ENCODE assay signal across 34 cellular contexts in the genomic region with DNA sequence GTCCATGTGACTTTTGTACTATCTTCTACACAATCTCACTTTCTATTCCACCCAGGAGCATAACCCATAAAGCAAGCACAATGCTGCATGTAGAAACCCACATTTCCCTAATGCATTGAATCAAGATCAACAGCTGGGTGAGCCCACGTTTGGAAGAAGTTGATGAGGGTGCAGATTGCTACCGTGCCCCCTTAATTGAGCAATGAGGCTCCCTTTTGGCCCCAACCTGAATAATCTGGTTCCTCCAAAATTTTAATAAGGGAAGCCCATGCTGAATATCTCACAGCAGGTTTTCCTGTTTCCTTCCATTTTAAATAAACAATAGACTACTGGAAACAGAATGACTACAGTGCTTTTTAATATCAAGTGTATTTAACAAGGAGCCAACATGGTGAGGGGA.
"Had no signal": no experiment of that assay in that cellular context is flagged by ENCODE, and none has a peak within 500 bp of the region (broad histone marks: within the 10 kb centered on the region; RNA-seq: fewer than 3 reads in every experiment).

No MANE protein-coding gene starts in this region.

- DNase-seq: Karpas-422, Kasumi-1, MG63, MM.1S, MV-4-11, NCI-H1048, NCI-H1092, NCI-H1092 treated with DMSO at 0.1 percent for 48 hours, NCI-H1105, NCI-H1105 treated with DMSO at 0.1 percent for 48 hours, NCI-H1417, NCI-H1417 treated with DMSO at 0.1 percent for 48 hours, NCI-H1436, NCI-H146, NCI-H1694, NCI-H1694 treated with DMSO at 0.1 percent for 48 hours, NCI-H187, NCI-H187 treated with DMSO at 0.1 percent for 48 hours, NCI-H1930, NCI-H2029, NCI-H2029 treated with DMSO at 0.1 percent for 48 hours, NCI-H2081, NCI-H2081 treated with DMSO at 0.1 percent for 48 hours, NCI-H2107, NCI-H2171, NCI-H2171 treated with DMSO at 0.1 percent for 48 hours, NCI-H2227 treated with DMSO at 0.1 percent for 48 hours, NCI-H226, NCI-H345, NCI-H446, NCI-H446 treated with DMSO at 0.1 percent for 48 hours, NCI-H510A, NCI-H510A treated with DMSO at 0.1 percent for 48 hours, NCI-H524 had no signal

- H3K27me3 ChIP-seq: MG63 had no signal

- H3K4me3 ChIP-seq: MG63 had no signal

- H3K36me3 ChIP-seq: MG63 had no signal
